Comparison of ENCODE assay signal across 9 cellular contexts in the genomic region with DNA sequence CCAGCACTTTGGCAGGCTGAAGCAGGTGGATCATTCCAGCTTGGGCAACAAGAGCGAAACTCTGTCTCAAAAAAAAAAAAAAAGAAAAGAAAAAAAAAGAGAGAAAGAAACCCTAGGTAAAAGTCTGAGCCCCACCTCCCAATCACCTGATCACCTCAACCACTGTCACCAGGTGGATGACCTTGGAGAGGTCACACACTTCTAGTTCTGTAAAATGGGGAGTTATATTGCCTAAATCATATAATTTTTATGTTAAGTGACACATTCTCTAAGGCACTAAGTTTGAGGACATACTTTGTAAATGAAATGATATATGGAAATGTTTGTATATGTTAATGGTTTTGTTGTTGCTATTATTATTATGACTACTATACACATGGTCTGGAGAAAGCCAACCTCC. TPM values are rescaled to one million over a fixed set of nuclear protein-coding genes. Genes with fewer than 3 reads are reported as not detected.
DNase-seq lines count a peak whose midpoint lies in the region; ATAC-seq and TF ChIP-seq lines count a peak whose summit lies in the region.
"Had no signal": no experiment of that assay in that cellular context is flagged by ENCODE, and none has a peak within 500 bp of the region (broad histone marks: within the 10 kb centered on the region; RNA-seq: fewer than 3 reads in every experiment).

No MANE protein-coding gene starts in this region.

- H3K36me3 Mint-ChIP-seq in activated naive CD4-positive, alpha-beta T cell treated with anti-CD3 and anti-CD28 coated beads for 36 hours (ENCODE audit: low read depth), result no peaks in the 10 kb centered on the region
- H3K36me3 Mint-ChIP-seq in activated naive CD4-positive, alpha-beta T cell treated with anti-CD3 and anti-CD28 coated beads, Interleukin-2, amount 50 U/mL, for 72 hours, result no peaks in the 10 kb centered on the region
- H3K36me3 Mint-ChIP-seq in MCF 10A (ENCODE audit: insufficient read depth, unreplicated experiment), result no peaks in the 10 kb centered on the region

- peaks cover 16 to 28% of the 10 kb centered on the region in 2 donors for H3K4me1 ChIP-seq in mucosa of rectum (ENCODE audit: control insufficient read depth in 2 of 2, insufficient read depth in 2 of 2, low read length in 2 of 2)
- peaks cover 0 to 23% (median 12%) of the 10 kb centered on the region in 4 donors for H3K4me1 ChIP-seq in transverse colon

- intact Hi-C loops in activated naive CD4-positive, alpha-beta T cell treated with anti-CD3 and anti-CD28 coated beads for 36 hours (cut with micrococcal nuclease), result no loop called here
- intact Hi-C loops in MCF 10A (cut with micrococcal nuclease) (loop anchor here (2.0 kb wide), 2 partner anchors 32 to 82 kb away; partner anchors contain the start of gene SUOX), transverse colon (cut with DNase I; ENCODE audit: low total_unique reads) (no loop called here)

- H3K36me3 ChIP-seq in mucosa of rectum (ENCODE audit: control insufficient read depth in 2 of 2, insufficient read depth in 2 of 2, low read length in 2 of 2), result peaks cover 0 to under 1% of the 10 kb centered on the region in 2 donors
- no peaks in the 10 kb centered on the region for H3K36me3 ChIP-seq in transverse colon

- peak overlapping the region; percentile 76 for H3K4me3 Mint-ChIP-seq in activated naive CD4-positive, alpha-beta T cell treated with anti-CD3 and anti-CD28 coated beads for 36 hours
- H3K4me3 Mint-ChIP-seq in MCF 10A (ENCODE audit: unreplicated experiment), result peak overlapping the region; percentile 87

- H3K27me3 Mint-ChIP-seq in activated naive CD4-positive, alpha-beta T cell treated with anti-CD3 and anti-CD28 coated beads for 36 hours (ENCODE audit: low read depth), result peaks cover 17% of the 10 kb centered on the region
- H3K27me3 Mint-ChIP-seq in MCF 10A (ENCODE audit: insufficient read depth, unreplicated experiment), result no peaks in the 10 kb centered on the region

- no peak overlapping the region for H3K9ac ChIP-seq in mucosa of rectum (ENCODE audit: low read depth in 1 of 2, low read length in 2 of 2)

- TF ChIP-seq CTCF in MCF 10A (IDR thresholded peaks at IDR 0.05; ENCODE audit: unreplicated experiment) (no peak), transverse colon (IDR thresholded peaks at IDR 0.05) (no peak)

- ATAC-seq in activated naive CD4-positive, alpha-beta T cell treated with anti-CD3 and anti-CD28 coated beads, Interleukin-2, amount 50 U/mL, for 72 hours, result no peak

- H3K9me3 Mint-ChIP-seq in activated naive CD4-positive, alpha-beta T cell treated with anti-CD3 and anti-CD28 coated beads for 36 hours, result no peaks in the 10 kb centered on the region
- H3K9me3 Mint-ChIP-seq in activated naive CD4-positive, alpha-beta T cell treated with anti-CD3 and anti-CD28 coated beads, Interleukin-2, amount 50 U/mL, for 72 hours, result no peaks in the 10 kb centered on the region
- H3K9me3 Mint-ChIP-seq in MCF 10A (ENCODE audit: unreplicated experiment), result no peaks in the 10 kb centered on the region
- H3K9me3 Mint-ChIP-seq: dendritic cell treated with granulocyte-macrophage colony-stimulating factor and Interleukin-4, amounts not matched to agents 40 ng/mL and 50 ng/mL, for 4 days had no signal

- POLR2A ChIA-PET in MCF 10A (lab: Yijun Ruan, JAX), result interaction anchor here (0.6 to 3.0 kb wide), 7 partner anchors 25 to 358 kb away, joined by 3 to 66 read pairs (median 6); partner anchors contain the start of genes DNAJC14, PA2G4, RPL41 and SUOX

- H3K9me3 ChIP-seq in mucosa of rectum (ENCODE audit: control insufficient read depth in 2 of 2, low read length in 2 of 2) (no peaks in the 10 kb centered on the region), transverse colon (no peaks in the 10 kb centered on the region)

- CTCF ChIA-PET in activated naive CD4-positive, alpha-beta T cell treated with anti-CD3 and anti-CD28 coated beads for 36 hours (lab: Charles Lee), result interaction anchor here (0.6 to 1.1 kb wide), 3 partner anchors 10 to 337 kb away, joined by 3 read pairs; partner anchors contain the start of gene ZC3H10
- CTCF ChIA-PET in MCF 10A (lab: Yijun Ruan, JAX), result interaction anchor here (0.6 to 2.5 kb wide), 7 partner anchors 17 to 67 kb away, joined by 3 to 11 read pairs (median 4); partner anchors contain the start of genes PA2G4 and ZC3H10

- peak overlapping the region; percentile 78 to 83 for H3K4me3 ChIP-seq in mucosa of rectum (ENCODE audit: low read length in 2 of 2)
- peak overlapping the region in 1 of 4 donors; percentile 65 for H3K4me3 ChIP-seq in transverse colon

- no peak for DNase-seq in activated naive CD4-positive, alpha-beta T cell treated with anti-CD3 and anti-CD28 coated beads for 36 hours
- DNase-seq in activated naive CD4-positive, alpha-beta T cell treated with anti-CD3 and anti-CD28 coated beads, Interleukin-2, amount 50 U/mL, for 72 hours (ENCODE audit: low spot score in 2 of 2), result no peak
- DNase-seq in MCF 10A (ENCODE audit: unreplicated experiment), result no peak
- no peak for DNase-seq in transverse colon
- DNase-seq in NCI-H748 treated with DMSO at 0.1 percent for 48 hours (lab: John Stamatoyannopoulos, UW), result no peak
- DNase-seq in mesenteric fat pad (ENCODE audit: low spot score), result no peak
- DNase-seq in putamen (ENCODE audit: low spot score), result no peak

- no peak overlapping the region for H3K27ac Mint-ChIP-seq in activated naive CD4-positive, alpha-beta T cell treated with anti-CD3 and anti-CD28 coated beads for 36 hours
- no peak overlapping the region for H3K27ac Mint-ChIP-seq in activated naive CD4-positive, alpha-beta T cell treated with anti-CD3 and anti-CD28 coated beads, Interleukin-2, amount 50 U/mL, for 72 hours
- H3K27ac Mint-ChIP-seq in MCF 10A (ENCODE audit: low read depth, unreplicated experiment), result no peak overlapping the region

- peak overlapping the region; percentile 94 to 98 for H3K27ac ChIP-seq in mucosa of rectum (ENCODE audit: low read depth in 2 of 2, low read length in 2 of 2)
- H3K27ac ChIP-seq in transverse colon, result peak overlapping the region; percentile 89 to 94 (median 90)

- peaks cover 12% of the 10 kb centered on the region for H3K4me1 Mint-ChIP-seq in activated naive CD4-positive, alpha-beta T cell treated with anti-CD3 and anti-CD28 coated beads for 36 hours (ENCODE audit: low read depth)
- H3K4me1 Mint-ChIP-seq in MCF 10A (ENCODE audit: insufficient read depth, unreplicated experiment), result no peaks in the 10 kb centered on the region

- WGBS in transverse colon (ENCODE audit: low coverage in 1 of 2), 2 donors, result 88% methylated on average over 1 of the region's 1 CpG; no CpG with 5 or more reads in 1 of the 2 donors

- H3K27me3 ChIP-seq in mucosa of rectum (ENCODE audit: control insufficient read depth in 2 of 2, insufficient read depth in 2 of 2, low read length in 2 of 2) (peaks cover 0 to 2% of the 10 kb centered on the region in 2 donors), transverse colon (no peaks in the 10 kb centered on the region)

- in situ Hi-C loops in transverse colon (cut with MboI; ENCODE audit: low pct_ligation_motif_present in 1 of 4, low pct_unique_long_range_greater_than_20kb in 1 of 4, low sequenced_read_pairs in 3 of 4), result no loop called here

- no peak for TF ChIP-seq EP300 in transverse colon (IDR thresholded peaks at IDR 0.05; ENCODE audit: low read depth)

- TF ChIP-seq POLR2A in transverse colon (IDR thresholded peaks at IDR 0.05), result no peak

- BruUV-seq in MCF 10A (replicated peaks; lab: Mats Ljungman, UMichigan), result no TSS peak

RNA-seq across cellular contexts. Expression of gene ERBB3, which starts 1.5 kb away (rescaled TPM):
- total RNA-seq in activated naive CD4-positive, alpha-beta T cell treated with anti-CD3 and anti-CD28 coated beads for 36 hours, result 1 to 10 TPM; 1.0 to 1.9 TPM
- under 1 TPM; 0.25 to 0.34 TPM for total RNA-seq in activated naive CD4-positive, alpha-beta T cell treated with anti-CD3 and anti-CD28 coated beads, Interleukin-2, amount 50 U/mL, for 72 hours
- total RNA-seq in MCF 10A (2022) (1.1 and 3.7 TPM in 2 replicates), transverse colon (100 to 1,000 TPM; 270 to 634 (median 340) TPM), mesenteric fat pad (1.9 TPM)

RNA-seq across cellular contexts. Expression of gene PA2G4, which starts 25.9 kb away (rescaled TPM):
- 100 to 1,000 TPM; 398 to 411 TPM for total RNA-seq in activated naive CD4-positive, alpha-beta T cell treated with anti-CD3 and anti-CD28 coated beads for 36 hours
- total RNA-seq in activated naive CD4-positive, alpha-beta T cell treated with anti-CD3 and anti-CD28 coated beads, Interleukin-2, amount 50 U/mL, for 72 hours, result 100 to 1,000 TPM; 224 to 356 TPM
- total RNA-seq in MCF 10A (2022), result 158 and 205 TPM in 2 replicates
- total RNA-seq in transverse colon, result 10 to 100 TPM; 22.1 to 63.0 (median 44.8) TPM
- total RNA-seq in mesenteric fat pad, result 99.5 TPM

RNA-seq across cellular contexts. Expression of gene RPS26, which starts 36.7 kb away (rescaled TPM):
- total RNA-seq in activated naive CD4-positive, alpha-beta T cell treated with anti-CD3 and anti-CD28 coated beads for 36 hours, result 10 to 100 TPM; 31.0 to 37.3 TPM
- total RNA-seq in activated naive CD4-positive, alpha-beta T cell treated with anti-CD3 and anti-CD28 coated beads, Interleukin-2, amount 50 U/mL, for 72 hours, result 10 to 100 TPM; 47.4 to 49.0 TPM
- total RNA-seq in MCF 10A (2022) (45.1 and 67.3 TPM in 2 replicates), transverse colon (1,000 to 10,000 TPM in 2 of 4 donors, 100 to 1,000 TPM in 2; 283 to 2,670 (median 937) TPM), mesenteric fat pad (45.3 TPM)

RNA-seq across cellular contexts. Expression of gene RPL41, which starts 38.0 kb away (rescaled TPM):
- total RNA-seq in activated naive CD4-positive, alpha-beta T cell treated with anti-CD3 and anti-CD28 coated beads for 36 hours, result 1,000 to 10,000 TPM; 5,971 to 6,299 TPM
- total RNA-seq in activated naive CD4-positive, alpha-beta T cell treated with anti-CD3 and anti-CD28 coated beads, Interleukin-2, amount 50 U/mL, for 72 hours, result 1,000 to 10,000 TPM; 5,050 to 5,339 TPM
- total RNA-seq in MCF 10A (2022), result 4,675 and 4,734 TPM in 2 replicates
- total RNA-seq in transverse colon, result 1,000 to 10,000 TPM in 2 of 4 donors, 100 to 1,000 TPM in 2; 841 to 2,950 (median 1,684) TPM
- 2,287 TPM for total RNA-seq in mesenteric fat pad

RNA-seq across cellular contexts. Expression of gene ZC3H10, which starts 39.6 kb away (rescaled TPM):
- 1 to 10 TPM; 6.4 to 6.6 TPM for total RNA-seq in activated naive CD4-positive, alpha-beta T cell treated with anti-CD3 and anti-CD28 coated beads for 36 hours
- 10 to 100 TPM in 1 of 2 donors, 1 to 10 TPM in 1; 7.1 to 15.0 TPM for total RNA-seq in activated naive CD4-positive, alpha-beta T cell treated with anti-CD3 and anti-CD28 coated beads, Interleukin-2, amount 50 U/mL, for 72 hours
- 2.8 and 3.5 TPM in 2 replicates for total RNA-seq in MCF 10A (2022)
- 10 to 100 TPM in 1 of 4 donors, 1 to 10 TPM in 3; 3.7 to 10.1 (median 4.5) TPM for total RNA-seq in transverse colon
- 7.9 TPM for total RNA-seq in mesenteric fat pad

Comparison
In these comparisons a context has a peak if more than half of its experiments do, and no peak if none do; other contexts are left out.
1. RNA of gene ERBB3, which starts 1.5 kb away (total RNA-seq): 270 to 634 TPM in transverse colon; 1.1 to 3.7 TPM in MCF 10A, 1.9 TPM in mesenteric fat pad (single experiment), 1.0 to 1.9 TPM in activated naive CD4-positive, alpha-beta T cell treated with anti-CD3 and anti-CD28 coated beads for 36 hours and 0.25 to 0.34 TPM in activated naive CD4-positive, alpha-beta T cell treated with anti-CD3 and anti-CD28 coated beads, Interleukin-2, amount 50 U/mL, for 72 hours; every median in the first group is over 10 times any median in the second.